In genomic region chr19:41261474-41262190, GRCh38 we compare ENCODE assay signal across 8 cellular contexts. TPM values are rescaled to one million over a fixed set of nuclear protein-coding genes. Genes with fewer than 3 reads are reported as not detected.
DNase-seq lines count a peak whose midpoint lies in the region; ATAC-seq and TF ChIP-seq lines count a peak whose summit lies in the region.

No MANE protein-coding gene starts in this region.

- H3K9me3 ChIP-seq in MG63, result no peaks in the 10 kb centered on the region
- H3K9me3 ChIP-seq in muscle layer of duodenum (ENCODE audit: control insufficient read depth in 1 of 2, low read length in 2 of 2), result no peaks in the 10 kb centered on the region

- no peak for DNase-seq in AG04449 (ENCODE audit: low read depth, low spot score)
- DNase-seq in MG63, result no peak
- DNase-seq in choroid plexus epithelial cell (ENCODE audit: low read depth), result no peak
- DNase-seq in MV-4-11 (lab: John Stamatoyannopoulos, UW), result no peak
- no peak for DNase-seq in NCI-H2227 (lab: John Stamatoyannopoulos, UW; ENCODE audit: unreplicated experiment)
- DNase-seq in stimulated activated CD4-positive, alpha-beta T cell treated with anti-CD3 and anti-CD28 coated beads, Interleukin-4, amount 100 ng/mL, for 24 hours, result no peak

- H3K36me3 ChIP-seq in MG63 (peaks cover 75% of the 10 kb centered on the region), muscle layer of duodenum (ENCODE audit: control insufficient read depth in 1 of 2, insufficient read depth in 2 of 2, low read length in 2 of 2) (peaks cover 24 to 44% of the 10 kb centered on the region in 2 donors)

- ATAC-seq in HG03439 (IDR thresholded peaks at IDR 0.05; ENCODE audit: unreplicated experiment), result no peak

- POLR2A ChIA-PET in AG04449 (lab: Yijun Ruan, JAX), result interaction anchor here (1.7 to 3.7 kb wide), 4 partner anchors 35 to 57 kb away, joined by 3 to 28 read pairs (median 14); partner anchors contain the start of gene AXL

- H3K4me3 ChIP-seq in AG04449 (ENCODE audit: low read depth, low read length) (peak overlapping the region; percentile 78), MG63 (peak overlapping the region; percentile 59), choroid plexus epithelial cell (ENCODE audit: low read depth, low read length) (peak overlapping the region; percentile 79), muscle layer of duodenum (ENCODE audit: low read depth in 1 of 2, low read length in 2 of 2) (peak overlapping the region; percentile 72 to 88)

- H3K27me3 ChIP-seq in MG63 (no peaks in the 10 kb centered on the region), muscle layer of duodenum (ENCODE audit: low read depth, low read length) (no peaks in the 10 kb centered on the region)

- CTCF ChIA-PET in AG04449 (lab: Yijun Ruan, JAX), result interaction anchor here (0.6 to 14.0 kb wide), 8 partner anchors 11 to 56 kb away, joined by 3 to 205 read pairs (median 7); partner anchors contain the start of gene AXL

- TF ChIP-seq CTCF in AG04449 (IDR thresholded peaks at IDR 0.05; ENCODE audit: insufficient read depth, low read length, missing control alignments) (no peak), choroid plexus epithelial cell (conservative IDR thresholded peaks at IDR 0.05; ENCODE audit: low read depth, low read length) (no peak)

- H3K4me1 ChIP-seq in muscle layer of duodenum (ENCODE audit: control insufficient read depth in 1 of 2, insufficient read depth in 2 of 2, low read length in 2 of 2), result peaks cover 4 to 18% of the 10 kb centered on the region in 2 donors

- peak overlapping the region; percentile 98 for H3K27ac ChIP-seq in muscle layer of duodenum (ENCODE audit: low read length)

RNA-seq across cellular contexts. Expression of gene HNRNPUL1, which starts 2.5 kb away (rescaled TPM):
- total RNA-seq in MG63 (2014; rRNA removed; shearing (Covaris generic); ENCODE audit: low replicate concordance), result 149 and 151 TPM in 2 replicates

RNA-seq across cellular contexts. Expression of gene AXL, which starts 42.6 kb away (rescaled TPM):
- 294 and 355 TPM in 2 replicates for total RNA-seq in MG63 (2014; rRNA removed; shearing (Covaris generic); ENCODE audit: low replicate concordance)

RNA-seq across cellular contexts. Expression of gene CCDC97, which starts 48.3 kb away (rescaled TPM):
- total RNA-seq in MG63 (2014; rRNA removed; shearing (Covaris generic); ENCODE audit: low replicate concordance), result 2.8 and 22.3 TPM in 2 replicates
